Comparison of ENCODE assay signal across 22 cellular contexts in genomic region chr18:4789506-4789905, GRCh38.
DNase-seq lines count a peak whose midpoint lies in the region; ATAC-seq, FAIRE-seq and TF ChIP-seq lines count a peak whose summit lies in the region.
"Had no signal": no experiment of that assay in that cellular context is flagged by ENCODE, and none has a peak within 500 bp of the region (broad histone marks: within the 10 kb centered on the region; RNA-seq: fewer than 3 reads in every experiment).

No MANE protein-coding gene starts in this region.

- FAIRE-seq in urothelium cell line (lab: Jason Lieb, UNC) = peak; percentile 70
- FAIRE-seq: RCC 7860 had no signal

- H4K20me1 ChIP-seq in MM.1S (ENCODE audit: insufficient read depth, low read length) = no peaks in the 10 kb centered on the region
- H4K20me1 ChIP-seq in smooth muscle cell (ENCODE audit: low read depth) = no peaks in the 10 kb centered on the region

- H3K27me3 ChIP-seq in MM.1S (replicated peaks; ENCODE audit: insufficient read depth, low read length) = no peaks in the 10 kb centered on the region
- no peaks in the 10 kb centered on the region for H3K27me3 ChIP-seq in foreskin keratinocyte
- no peaks in the 10 kb centered on the region for H3K27me3 ChIP-seq in smooth muscle cell (ENCODE audit: low read depth)
- H3K27me3 ChIP-seq: SJSA1 had no signal

- 95% methylated on average over 1 of the region's 1 CpG for WGBS in smooth muscle cell (ENCODE audit: low lambda C conversion rate)

- H3K79me2 ChIP-seq in MM.1S (ENCODE audit: low read length) = no peaks in the 10 kb centered on the region
- H3K79me2 ChIP-seq in smooth muscle cell (ENCODE audit: low read depth) = no peaks in the 10 kb centered on the region

- ATAC-seq in foreskin keratinocyte = peak; percentile 90

- H3K9ac ChIP-seq in MM.1S (ENCODE audit: low read length) (no peak overlapping the region), smooth muscle cell (ENCODE audit: low read depth) (no peak overlapping the region)
- H3K9ac ChIP-seq: GM23248 had no signal

- no peak overlapping the region for H3K27ac ChIP-seq in MM.1S (ENCODE audit: low read length)
- no peak overlapping the region for H3K27ac ChIP-seq in foreskin keratinocyte
- H3K27ac ChIP-seq in smooth muscle cell (ENCODE audit: low read depth) = no peak overlapping the region
- H3K27ac ChIP-seq: GM23248, HL-60, SJSA1 had no signal

- H3K4me2 ChIP-seq in MM.1S (ENCODE audit: low read depth, low read length) = no peak overlapping the region
- no peak overlapping the region for H3K4me2 ChIP-seq in smooth muscle cell

- H3K4me3 ChIP-seq in MM.1S (ENCODE audit: low read length) = no peak overlapping the region
- H3K4me3 ChIP-seq in smooth muscle cell = no peak overlapping the region
- H3K4me3 ChIP-seq: GM23248, HAP-1, SJSA1 had no signal

- H3K4me1 ChIP-seq in MM.1S (ENCODE audit: low read length) (no peaks in the 10 kb centered on the region), foreskin keratinocyte (no peaks in the 10 kb centered on the region), smooth muscle cell (ENCODE audit: low read depth) (no peaks in the 10 kb centered on the region)
- H3K4me1 ChIP-seq: HAP-1, SJSA1 had no signal

- H3K9me3 ChIP-seq in MM.1S (replicated peaks; ENCODE audit: insufficient read depth, low read length) (no peaks in the 10 kb centered on the region), smooth muscle cell (replicated peaks; ENCODE audit: low read depth) (no peaks in the 10 kb centered on the region)
- H3K9me3 ChIP-seq: HAP-1, SJSA1 had no signal

- H3F3A ChIP-seq in MM.1S (ENCODE audit: insufficient read depth, low read length) (no peaks in the 10 kb centered on the region), smooth muscle cell (ENCODE audit: low read depth) (no peaks in the 10 kb centered on the region)

- H3K36me3 ChIP-seq in MM.1S (replicated peaks; ENCODE audit: insufficient read depth, low read length) = no peaks in the 10 kb centered on the region
- H3K36me3 ChIP-seq in smooth muscle cell (ENCODE audit: low read depth) = no peaks in the 10 kb centered on the region
- H3K36me3 ChIP-seq: HAP-1, SJSA1 had no signal

- peak; percentile 40; the same call in 2 of the 3 replicates for TF ChIP-seq CTCF in GM12872 (IDR thresholded peaks at IDR 0.05; ENCODE audit: insufficient read depth, low read depth, low read length)
- TF ChIP-seq CTCF in MM.1S (IDR thresholded peaks at IDR 0.05; ENCODE audit: low read length) = peak; percentile 7; the same call in 1 of the 2 replicates
- peak; percentile 53 for TF ChIP-seq CTCF in foreskin keratinocyte (conservative IDR thresholded peaks at IDR 0.05)
- no peak for TF ChIP-seq CTCF in smooth muscle cell (IDR thresholded peaks at IDR 0.05; ENCODE audit: borderline replicate concordance, insufficient read depth, poor library complexity, severe bottlenecking)

- DNase-seq in MM.1S = peak; percentile 50
- peak; percentile 68 to 83 for DNase-seq in foreskin keratinocyte
- no peak for DNase-seq in urothelium cell line (ENCODE audit: low spot score)
- DNase-seq in inferior parietal cortex (ENCODE audit: extremely low spot score) = no peak
- DNase-seq in smooth muscle cell (lab: John Stamatoyannopoulos, UW; ENCODE audit: unreplicated experiment) = no peak
- DNase-seq in occipital lobe (lab: John Stamatoyannopoulos, UW) = no peak
- DNase-seq: CD4-positive, CD25-positive, alpha-beta regulatory T cell; DMS79; GM23248; KBM-7; NCI-H1105; NCI-H146; NCI-H2029; NCI-H226; NCI-H510A treated with DMSO at 0.1 percent for 48 hours; NCI-H774; OCI-M1 had no signal

- H2AFZ ChIP-seq in MM.1S (ENCODE audit: low read length) (no peak overlapping the region), smooth muscle cell (ENCODE audit: low read depth) (no peak overlapping the region)
- H2AFZ ChIP-seq: GM23248 had no signal

- no peaks in the 10 kb centered on the region for H3K9me2 ChIP-seq in MM.1S (replicated peaks; ENCODE audit: insufficient read depth, low read length)

Comparison
In these comparisons a context has a peak if more than half of its experiments do, and no peak if none do; other contexts are left out.
1. DNase-seq: peak in MM.1S (single experiment) and foreskin keratinocyte (2 of 2); none in urothelium cell line (single experiment), inferior parietal cortex (single experiment), smooth muscle cell (single experiment) and occipital lobe (single experiment).